29 cellular contexts compared by ENCODE assay signal in genomic region chr7:25361388-25361787, GRCh38.
"Had no signal": no experiment of that assay in that cellular context is flagged by ENCODE, and none has a peak within 500 bp of the region (broad histone marks: within the 10 kb centered on the region; RNA-seq: fewer than 3 reads in every experiment).

No MANE protein-coding gene starts in this region.

- H3K36me3 Mint-ChIP-seq: activated naive CD8-positive, alpha-beta T cell had no signal

- H3K27me3 ChIP-seq: breast epithelium, cardiac muscle cell, dorsolateral prefrontal cortex, esophagus muscularis mucosa had no signal

- H3K4me3 Mint-ChIP-seq: activated B cell treated with CpG ODN at 0.5 μM for 24 hours; activated CD8-positive, alpha-beta T cell treated with anti-CD3 and anti-CD28 coated beads for 36 hours; activated naive CD8-positive, alpha-beta T cell; activated T-cell treated with anti-CD3 and anti-CD28 coated beads, Interleukin-2, amount 50 U/mL, for 4 hours; activated T-helper 17 cell treated with anti-CD3 and anti-CD28 coated beads, Interleukin-2, amount 50 U/mL, for 72 hours; dendritic cell treated with granulocyte-macrophage colony-stimulating factor and Interleukin-4, amounts not matched to agents 40 ng/mL and 50 ng/mL, for 4 days; effector memory CD8-positive, alpha-beta T cell had no signal

- H3K27ac Mint-ChIP-seq: activated B cell treated with CpG ODN at 0.5 μM for 24 hours; activated CD8-positive, alpha-beta T cell treated with anti-CD3 and anti-CD28 coated beads for 36 hours; activated naive CD8-positive, alpha-beta T cell; activated T-helper 17 cell treated with anti-CD3 and anti-CD28 coated beads, Interleukin-2, amount 50 U/mL, for 72 hours; dendritic cell treated with granulocyte-macrophage colony-stimulating factor and Interleukin-4, amounts not matched to agents 40 ng/mL and 50 ng/mL, for 4 days; effector memory CD8-positive, alpha-beta T cell had no signal

- H3K36me3 ChIP-seq: breast epithelium, cardiac muscle cell, esophagus muscularis mucosa, WERI-Rb-1 had no signal

- H3K4me3 ChIP-seq: breast epithelium, cardiac muscle cell, coronary artery, dorsolateral prefrontal cortex, esophagus muscularis mucosa had no signal

- H3K4me1 Mint-ChIP-seq: activated B cell treated with CpG ODN at 0.5 μM for 24 hours; activated T-helper 17 cell treated with anti-CD3 and anti-CD28 coated beads, Interleukin-2, amount 50 U/mL, for 72 hours had no signal

- H3K27ac ChIP-seq: cardiac muscle cell, coronary artery, esophagus muscularis mucosa, WERI-Rb-1 had no signal

- H3K9me3 Mint-ChIP-seq: activated B cell treated with CpG ODN at 0.5 μM for 24 hours; activated CD8-positive, alpha-beta T cell treated with anti-CD3 and anti-CD28 coated beads for 36 hours; activated T-cell treated with anti-CD3 and anti-CD28 coated beads, Interleukin-2, amount 50 U/mL, for 4 hours; activated T-helper 17 cell treated with anti-CD3 and anti-CD28 coated beads, Interleukin-2, amount 50 U/mL, for 72 hours; dendritic cell treated with granulocyte-macrophage colony-stimulating factor and Interleukin-4, amounts not matched to agents 40 ng/mL and 50 ng/mL, for 4 days had no signal

- H3K9me3 ChIP-seq: breast epithelium, esophagus muscularis mucosa had no signal

- DNase-seq: activated B cell treated with CpG ODN at 0.5 μM for 24 hours; activated CD4-positive, alpha-beta T cell treated with anti-CD3 and anti-CD28 coated beads for 48 hours; activated CD4-positive, alpha-beta T cell treated with anti-CD3 and anti-CD28 coated beads, Interleukin-2, amount 50 U/mL, for 1 hour; activated CD4-positive, alpha-beta T cell treated with anti-CD3 and anti-CD28 coated beads, Interleukin-2, amount 50 U/mL, for 48 hours; activated CD8-positive, alpha-beta memory T cell treated with anti-CD3 and anti-CD28 coated beads for 24 hours; activated CD8-positive, alpha-beta T cell treated with anti-CD3 and anti-CD28 coated beads for 36 hours; activated effector memory CD4-positive, alpha-beta T cell treated with Interleukin-2 at 50 U/mL for 16 hours; activated gamma-delta T cell treated with Interleukin-2 at 50 U/mL for 16 hours; activated naive CD4-positive, alpha-beta T cell treated with anti-CD3 and anti-CD28 coated beads, Interleukin-2, amount 50 U/mL, for 16 hours; activated naive CD4-positive, alpha-beta T cell treated with Interleukin-2 at 50 U/mL for 16 hours; activated T-cell treated with anti-CD3 and anti-CD28 coated beads, Interleukin-2, amount 50 U/mL, for 4 hours; amniotic stem cell; anterior cingulate cortex; central memory CD4-positive, alpha-beta T cell; cerebellar nuclear complex; dorsolateral prefrontal cortex; effector memory CD8-positive, alpha-beta T cell; erythroblast; foreskin fibroblast; head of caudate nucleus; T-helper 2 cell; WERI-Rb-1 had no signal

- H3K4me1 ChIP-seq: breast epithelium had no signal

- H3K27me3 Mint-ChIP-seq: activated naive CD8-positive, alpha-beta T cell; dendritic cell treated with granulocyte-macrophage colony-stimulating factor and Interleukin-4, amounts not matched to agents 40 ng/mL and 50 ng/mL, for 4 days had no signal
